Comparison of ENCODE assay signal across 3 cellular contexts in genomic region chr7:66710752-66711151, GRCh38. TPM values are rescaled to one million over a fixed set of nuclear protein-coding genes. Genes with fewer than 3 reads are reported as not detected.
DNase-seq lines count a peak whose midpoint lies in the region; ATAC-seq, FAIRE-seq and TF ChIP-seq lines count a peak whose summit lies in the region.
"Not testable (repeated sequence)": the region's sequence is repeated elsewhere in the genome, so short reads cannot be mapped to it uniquely, and the experiment has no call there.

No MANE protein-coding gene starts in this region.

- not testable (repeated sequence) for ATAC-seq in Panc1, K562

- POLR2A ChIA-PET in Panc1 (lab: Charles Lee) = not testable (repeated sequence)
- POLR2A ChIA-PET in K562 (lab: Yijun Ruan, JAX) = interaction anchor here (0.6 kb wide), 1 partner anchor 54 kb away, joined by 4 read pairs; no protein-coding TSS in a partner anchor

- not testable (repeated sequence) for H3K27ac ChIP-seq in Panc1 (ENCODE audit: low read length); K562 (ENCODE audit: extremely low read depth, low read depth, low read length)

- not testable (repeated sequence) for H3K9me3 ChIP-seq in Panc1 (ENCODE audit: control insufficient read depth, insufficient read depth, low read depth, low read length); K562 (replicated peaks; ENCODE audit: control insufficient read depth, insufficient read depth, low read depth, low read length)

- not testable (repeated sequence) for TF ChIP-seq EP300 in K562 (IDR thresholded peaks at IDR 0.05; ENCODE audit: low read length)

- H2AFZ ChIP-seq in K562 (ENCODE audit: low read depth, low read length) = not testable (repeated sequence)

- not testable (repeated sequence) for DNase-seq in Panc1 (ENCODE audit: low read depth, low spot score); K562 (ENCODE audit: extremely low read depth in 1 of 4, low spot score in 3 of 4)
- peak; percentile 16 for DNase-seq in mesenteric fat pad (ENCODE audit: low spot score)

- not testable (repeated sequence) for TF ChIP-seq POLR2A in K562 (conservative IDR thresholded peaks at IDR 0.05)

- TSS peak; percentile 29 for BruUV-seq in Panc1 (replicated peaks; lab: Mats Ljungman, UMichigan)
- BruUV-seq in K562 (replicated peaks; lab: Mats Ljungman, UMichigan) = not testable (repeated sequence)

- H3K4me1 ChIP-seq in Panc1 (ENCODE audit: control insufficient read depth, insufficient read depth, low read length); K562 (replicated peaks in 1 of 2; ENCODE audit: control insufficient read depth in 2 of 2, insufficient read depth in 2 of 2, low read length in 2 of 2): not testable (repeated sequence)

- not testable (repeated sequence) for H3K36me3 ChIP-seq in Panc1 (ENCODE audit: control insufficient read depth, insufficient read depth, low read length); K562 (ENCODE audit: control insufficient read depth, insufficient read depth, low read length)

- not testable (repeated sequence) for H3K27me3 ChIP-seq in Panc1 (ENCODE audit: control insufficient read depth, insufficient read depth, low read length); K562 (ENCODE audit: control insufficient read depth in 2 of 2, insufficient read depth in 2 of 2, low read length in 2 of 2)

- not testable (repeated sequence) for H3K4me2 ChIP-seq in K562 (ENCODE audit: insufficient read depth, low read length)

- not testable (repeated sequence) for H3K9ac ChIP-seq in K562 (ENCODE audit: insufficient read depth in 1 of 2, low read depth in 2 of 2, low read length in 2 of 2)

- H3K9me1 ChIP-seq in K562 (ENCODE audit: control insufficient read depth, insufficient read depth, low read length) = not testable (repeated sequence)

- intact Hi-C loops in Panc1 (cut with micrococcal nuclease; ENCODE audit: unreplicated experiment); K562 (cut with micrococcal nuclease): not testable (repeated sequence)

- not testable (repeated sequence) for TF ChIP-seq RAD21 in K562 (CRISPR knock-in tag; conservative IDR thresholded peaks at IDR 0.05 in 1 of 2, IDR thresholded peaks at IDR 0.05 in 1 of 2)

- in situ Hi-C loops in Panc1 (cut with HindIII; ENCODE audit: low pct_unique_long_range_greater_than_20kb, low sequenced_read_pairs); K562 (cut with MboI): not testable (repeated sequence)

- CTCF ChIA-PET in Panc1 (lab: Charles Lee) = interaction anchor here (0.7 kb wide), 1 partner anchor 38 kb away, joined by 3 read pairs; no protein-coding TSS in a partner anchor
- CTCF ChIA-PET in K562 (lab: Yijun Ruan, JAX; ENCODE audit: low intra/inter-chr PET ratio) = not testable (repeated sequence)

- not testable (repeated sequence) for H4K20me1 ChIP-seq in K562 (replicated peaks; ENCODE audit: control insufficient read depth, insufficient read depth, low read length)

- 39% methylated on average over 4 of the region's 4 CpGs for WGBS in K562 (ENCODE audit: insufficient coverage, low coverage, missing lambda C conversion rate)

- not testable (repeated sequence) for TF ChIP-seq CTCF in Panc1 (IDR thresholded peaks at IDR 0.05); K562 (IDR thresholded peaks at IDR 0.05 in 2 of 3, conservative IDR thresholded peaks at IDR 0.05 in 1 of 3; ENCODE audit: insufficient read depth in 2 of 3, low read depth in 1 of 3, low read length in 3 of 3)

- FAIRE-seq in K562 (lab: Jason Lieb, UNC) = not testable (repeated sequence)

- not testable (repeated sequence) for H3K79me2 ChIP-seq in K562 (ENCODE audit: control insufficient read depth, insufficient read depth, low read length)

- H3K4me3 ChIP-seq in Panc1 (ENCODE audit: low read depth in 2 of 2, low read length in 2 of 2); K562: not testable (repeated sequence)

TF ChIP-seq in K562, 482 proteins besides CTCF, POLR2A, EP300 and RAD21:
- peak; percentile 52 for TF ChIP-seq ZNF121 (CRISPR knock-in tag; conservative IDR thresholded peaks at IDR 0.05)
- peak; percentile 52 for TF ChIP-seq RBM25 (IDR thresholded peaks at IDR 0.05; ENCODE audit: low read depth, low read length, severe bottlenecking)

RNA-seq across cellular contexts. Expression of gene RABGEF1, which starts 29.8 kb away (rescaled TPM):
- total RNA-seq in Panc1 (2021; ENCODE audit: unreplicated experiment) = 27.3 TPM
- 22.9 TPM for polyA plus RNA-seq in Panc1 (2012; ENCODE audit: insufficient read length)
- 18.1 and 28.8 TPM in 2 replicates for total RNA-seq in K562 (2011; cell fraction: chromatin; rRNA removed; ENCODE audit: low replicate concordance)
- 14.2 and 14.7 TPM in 2 replicates for total RNA-seq in K562 (2011; cell fraction: nucleolus; rRNA removed)
- 16.9 TPM in 2 replicates for total RNA-seq in K562 (2011; cell fraction: nucleoplasm; rRNA removed)
- total RNA-seq in K562 (2014; rRNA removed) = 13.1 and 18.6 TPM in 2 replicates
- 20.5 and 24.0 TPM in 2 replicates for total RNA-seq in K562 (2014; rRNA removed; fragmentation: Illumina TruSeq; extraction: Trizol)
- total RNA-seq in K562 (2015; rRNA removed; fragmentation: Illumina TruSeq; extraction: Trizol) = 21.4 and 22.8 TPM in 2 replicates
- 18.2 and 20.7 TPM in 2 replicates for total RNA-seq in K562 (2021)
- polyA plus RNA-seq in K562 (2011; rRNA removed) = 21.1 and 27.4 TPM in 2 replicates
- polyA plus RNA-seq in K562 (2011; cell fraction: cytosol; rRNA removed) = 17.3 and 26.0 TPM in 2 replicates
- polyA plus RNA-seq in K562 (2011; cell fraction: nucleus; rRNA removed) = 18.6 and 24.6 TPM in 2 replicates
- 16.3 and 17.0 TPM in 2 replicates for polyA plus RNA-seq in K562 (2012)
- 23.7 and 29.3 TPM in 2 replicates for polyA plus RNA-seq in K562 (2014; fragmentation: Illumina TruSeq; extraction: Trizol)
- 10 to 100 TPM in 1 of 2 experiments, 1 to 10 TPM in 1; 7.0 to 11.5 TPM for polyA plus RNA-seq in K562 (2014; fragmentation: Nextera tagmentation; extraction: Ambion mirVana)
- polyA plus RNA-seq in K562 (2014; rRNA removed) = 15.1 and 16.3 TPM in 2 replicates
- polyA minus RNA-seq in K562 (2011; rRNA and poly(A)+ RNA removed) = 27.8 and 44.4 TPM in 2 replicates
- 9.0 and 18.9 TPM in 2 replicates for polyA minus RNA-seq in K562 (2011; cell fraction: cytosol; rRNA and poly(A)+ RNA removed)
- polyA minus RNA-seq in K562 (2011; cell fraction: nucleus; rRNA and poly(A)+ RNA removed) = 9.8 and 10.8 TPM in 2 replicates
- total RNA-seq in mesenteric fat pad = 41.1 TPM
